ENCODE assay signal across 16 cellular contexts in the genomic region with DNA sequence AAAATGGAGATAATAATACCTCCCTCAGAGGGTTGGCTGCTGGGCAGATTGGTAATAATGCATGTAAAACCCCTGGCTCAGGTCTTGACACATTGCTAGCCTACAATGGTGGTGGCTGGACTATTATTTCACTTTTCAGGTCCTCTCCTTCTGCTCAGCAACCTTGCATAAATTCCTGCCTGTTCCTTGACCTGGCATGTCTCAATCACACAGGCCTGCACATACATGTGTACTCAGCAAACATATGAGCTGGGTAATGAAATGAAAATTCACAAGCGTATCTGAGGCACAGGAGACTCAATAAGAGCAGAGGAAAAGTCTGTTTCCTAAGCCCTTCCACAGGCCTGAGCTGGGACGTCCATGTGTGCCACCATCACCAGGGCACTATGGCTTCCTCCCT. TPM values are rescaled to one million over a fixed set of nuclear protein-coding genes. Genes with fewer than 3 reads are reported as not detected.
"Had no signal": no experiment of that assay in that cellular context is flagged by ENCODE, and none has a peak within 500 bp of the region (broad histone marks: within the 10 kb centered on the region; RNA-seq: fewer than 3 reads in every experiment).

No MANE protein-coding gene starts in this region.

- H3K27ac ChIP-seq: cardiac muscle cell, thyroid gland had no signal

- H3K4me3 Mint-ChIP-seq: activated CD8-positive, alpha-beta memory T cell treated with anti-CD3 and anti-CD28 coated beads, Interleukin-2, amount 10 ng/mL, durations not matched to agents 7 days and 5 days; mesothelial cell of epicardium; stimulated activated naive B cell treated with anti-CD40 and anti-IgM and Interleukin-4, amounts not matched to agents 10 μg/mL and 1 μg/mL and 100 μg/mL, for 72 hours had no signal

- H3K9me3 Mint-ChIP-seq: mesothelial cell of epicardium; stimulated activated naive B cell treated with anti-CD40 and anti-IgM and Interleukin-4, amounts not matched to agents 10 μg/mL and 1 μg/mL and 100 μg/mL, for 72 hours had no signal

- H3K27me3 ChIP-seq: cardiac muscle cell, thyroid gland had no signal

- H3K4me3 ChIP-seq: cardiac muscle cell, thyroid gland had no signal

- H3K27me3 Mint-ChIP-seq: stimulated activated naive B cell treated with anti-CD40 and anti-IgM and Interleukin-4, amounts not matched to agents 10 μg/mL and 1 μg/mL and 100 μg/mL, for 72 hours had no signal

- H3K36me3 ChIP-seq: cardiac muscle cell, thyroid gland had no signal

- H3K36me3 Mint-ChIP-seq: activated CD8-positive, alpha-beta memory T cell treated with anti-CD3 and anti-CD28 coated beads, Interleukin-2, amount 10 ng/mL, durations not matched to agents 7 days and 5 days; mesothelial cell of epicardium; stimulated activated naive B cell treated with anti-CD40 and anti-IgM and Interleukin-4, amounts not matched to agents 10 μg/mL and 1 μg/mL and 100 μg/mL, for 72 hours had no signal

- H3K9me3 ChIP-seq: thyroid gland had no signal

- ATAC-seq: activated CD4-positive, CD25-positive, alpha-beta regulatory T cell treated with anti-CD3 and anti-CD28 coated beads, Interleukin-2, amount 50 U/mL, for 24 hours; activated CD8-positive, alpha-beta memory T cell treated with anti-CD3 and anti-CD28 coated beads, Interleukin-2, amount 10 ng/mL, durations not matched to agents 7 days and 5 days; esophagus mucosa; stimulated activated naive B cell treated with anti-CD40 and anti-IgM and Interleukin-4, amounts not matched to agents 10 μg/mL and 1 μg/mL and 100 μg/mL, for 72 hours had no signal

- DNase-seq: activated CD8-positive, alpha-beta memory T cell treated with anti-CD3 and anti-CD28 coated beads, Interleukin-2, amount 10 ng/mL, durations not matched to agents 7 days and 5 days; activated naive CD4-positive, alpha-beta T cell treated with anti-CD3 and anti-CD28 coated beads, Interleukin-2, amount 50 U/mL, for 16 hours; activated T-cell treated with anti-CD3 and anti-CD28 coated beads, Interleukin-2, amount 50 U/mL, for 1 hour; hippocampal formation; kidney glomerular epithelial cell; posterior cingulate gyrus; stimulated activated CD4-positive, alpha-beta T cell treated with anti-CD3 and anti-CD28 coated beads, Interleukin-2, amount 100 ng/mL, for 48 hours; stimulated activated naive B cell treated with anti-CD40 and anti-IgM and Interleukin-4, amounts not matched to agents 10 μg/mL and 1 μg/mL and 100 μg/mL, for 72 hours; SW 1271; thyroid gland had no signal

- H3K27ac Mint-ChIP-seq: activated CD8-positive, alpha-beta memory T cell treated with anti-CD3 and anti-CD28 coated beads, Interleukin-2, amount 10 ng/mL, durations not matched to agents 7 days and 5 days had no signal

RNA-seq across cellular contexts. Expression of gene DLL4, which starts 17.4 kb away (rescaled TPM):
- total RNA-seq: T-helper 2 cell treated with Interferon-gamma antibody and Interleukin-4, amounts not matched to agents 100 ng/mL and 5 ng/mL, for 36 hours had no signal

RNA-seq across cellular contexts. Expression of gene RHOV, which starts 37.7 kb away (rescaled TPM):
- total RNA-seq: activated CD8-positive, alpha-beta memory T cell treated with anti-CD3 and anti-CD28 coated beads, Interleukin-2, amount 10 ng/mL, durations not matched to agents 7 days and 5 days; myocyte had no signal
